ENCODE assay signal across 20 cellular contexts in genomic region chr9:88503845-88504764, GRCh38. TPM values are rescaled to one million over a fixed set of nuclear protein-coding genes. Genes with fewer than 3 reads are reported as not detected.
"Had no signal": no experiment of that assay in that cellular context is flagged by ENCODE, and none has a peak within 500 bp of the region (broad histone marks: within the 10 kb centered on the region; RNA-seq: fewer than 3 reads in every experiment).

No MANE protein-coding gene starts in this region.

- H3K27me3 Mint-ChIP-seq: dendritic cell treated with granulocyte-macrophage colony-stimulating factor and Interleukin-4, amounts not matched to agents 40 ng/mL and 50 ng/mL, for 4 days had no signal

- H3K4me1 Mint-ChIP-seq: activated naive CD4-positive, alpha-beta T cell treated with anti-CD3 and anti-CD28 coated beads, Interleukin-2, amount 50 U/mL, for 24 hours had no signal

- H3K4me3 Mint-ChIP-seq: activated naive CD4-positive, alpha-beta T cell treated with anti-CD3 and anti-CD28 coated beads, Interleukin-2, amount 50 U/mL, for 24 hours; dendritic cell treated with granulocyte-macrophage colony-stimulating factor and Interleukin-4, amounts not matched to agents 40 ng/mL and 50 ng/mL, for 4 days; nephron progenitor cell; T-helper 2 cell treated with Interferon-gamma antibody and Interleukin-4, amounts not matched to agents 5 μg/mL and 100 μg/mL, for 36 hours had no signal

- H3K27ac Mint-ChIP-seq: activated naive CD4-positive, alpha-beta T cell treated with anti-CD3 and anti-CD28 coated beads, Interleukin-2, amount 50 U/mL, for 24 hours; dendritic cell treated with granulocyte-macrophage colony-stimulating factor and Interleukin-4, amounts not matched to agents 40 ng/mL and 50 ng/mL, for 4 days; nephron progenitor cell; T-helper 2 cell treated with Interferon-gamma antibody and Interleukin-4, amounts not matched to agents 5 μg/mL and 100 μg/mL, for 36 hours had no signal

- H3K4me1 ChIP-seq: esophagus muscularis mucosa, gastroesophageal sphincter, prostate gland, right atrium auricular region, stomach, upper lobe of left lung had no signal

- H3K9me3 Mint-ChIP-seq: activated naive CD4-positive, alpha-beta T cell treated with anti-CD3 and anti-CD28 coated beads, Interleukin-2, amount 50 U/mL, for 24 hours; dendritic cell treated with granulocyte-macrophage colony-stimulating factor and Interleukin-4, amounts not matched to agents 40 ng/mL and 50 ng/mL, for 4 days; T-helper 2 cell treated with Interferon-gamma antibody and Interleukin-4, amounts not matched to agents 5 μg/mL and 100 μg/mL, for 36 hours had no signal

- H3K36me3 Mint-ChIP-seq: activated naive CD4-positive, alpha-beta T cell treated with anti-CD3 and anti-CD28 coated beads, Interleukin-2, amount 50 U/mL, for 24 hours had no signal

- H3K36me3 ChIP-seq: esophagus muscularis mucosa, gastroesophageal sphincter, heart left ventricle, left ventricle myocardium inferior, prostate gland, right atrium auricular region, stomach, upper lobe of left lung had no signal

- H3K27ac ChIP-seq: esophagus muscularis mucosa, gastroesophageal sphincter, heart left ventricle, left ventricle myocardium inferior, prostate gland, right atrium auricular region, stomach, upper lobe of left lung had no signal

- H3K27me3 ChIP-seq: esophagus muscularis mucosa, gastroesophageal sphincter, heart left ventricle, right atrium auricular region, stomach, upper lobe of left lung had no signal

- DNase-seq: activated CD4-positive, alpha-beta T cell treated with anti-CD3 and anti-CD28 coated beads, Interleukin-2, amount 50 U/mL, for 48 hours; activated gamma-delta T cell; effector CD8-positive, alpha-beta T cell; heart left ventricle; kidney glomerular epithelial cell; left ventricle myocardium inferior; mesendoderm; nephron progenitor cell; occipital lobe; stimulated activated CD4-positive, alpha-beta T cell treated with anti-CD3 and anti-CD28 coated beads, Interleukin-2, amount 100 ng/mL, for 24 hours; stomach had no signal

- H3K4me3 ChIP-seq: esophagus muscularis mucosa, gastroesophageal sphincter, heart left ventricle, left ventricle myocardium inferior, prostate gland, right atrium auricular region, stomach, upper lobe of left lung had no signal

- H3K9me3 ChIP-seq: prostate gland, upper lobe of left lung had no signal

- FAIRE-seq: TTC549 had no signal

RNA-seq across cellular contexts. Expression of gene NXNL2, which starts 30.9 kb away (rescaled TPM):
- total RNA-seq: heart left ventricle, right atrium auricular region, stomach had no signal
